ENCODE assay signal across 8 cellular contexts in genomic region chr6:31399589-31400466, GRCh38. TPM values are rescaled to one million over a fixed set of nuclear protein-coding genes. Genes with fewer than 3 reads are reported as not detected.
DNase-seq lines count a peak whose midpoint lies in the region; ATAC-seq and TF ChIP-seq lines count a peak whose summit lies in the region.

No MANE protein-coding gene starts in this region.

- DNase-seq in AG08395 (ENCODE audit: low spot score) (peak; percentile 75), NCI-H1048 (lab: John Stamatoyannopoulos, UW) (peak; percentile 31), coronary artery (ENCODE audit: low spot score) (peak; percentile 96), kidney tubule cell (ENCODE audit: low spot score) (peak; percentile 92), WERI-Rb-1 (no peak)
- DNase-seq in activated CD4-positive, alpha-beta T cell treated with anti-CD3 and anti-CD28 coated beads, Interleukin-2, amount 10 ng/mL, durations not matched to agents 24 days and 14 days: peak; percentile 90
- peak; percentile 21 to 68 for DNase-seq in stimulated activated CD4-positive, alpha-beta T cell treated with anti-CD3 and anti-CD28 coated beads, Interleukin-12 subunit alpha, Interleukin-12 subunit beta, amount 100 ng/mL, for 24 hours (ENCODE audit: low read depth in 2 of 2)

- peaks cover 47% of the 10 kb centered on the region for H3K4me1 Mint-ChIP-seq in activated CD4-positive, alpha-beta T cell treated with anti-CD3 and anti-CD28 coated beads, Interleukin-2, amount 10 ng/mL, durations not matched to agents 24 days and 14 days

- peaks cover 2% of the 10 kb centered on the region for H3K27me3 Mint-ChIP-seq in activated CD4-positive, alpha-beta T cell treated with anti-CD3 and anti-CD28 coated beads, Interleukin-2, amount 10 ng/mL, durations not matched to agents 24 days and 14 days

- no peaks in the 10 kb centered on the region for H3K36me3 ChIP-seq in WERI-Rb-1

- H3K27me3 ChIP-seq in WERI-Rb-1 (ENCODE audit: insufficient read depth, low read depth, severe bottlenecking): no peaks in the 10 kb centered on the region

- ATAC-seq in GM18909 (IDR thresholded peaks at IDR 0.05; ENCODE audit: poor library complexity, unreplicated experiment): peak; percentile 33

- peak; percentile 74 for TF ChIP-seq CTCF in coronary artery (IDR thresholded peaks at IDR 0.05)
- no peak for TF ChIP-seq CTCF in WERI-Rb-1 (IDR thresholded peaks at IDR 0.05; ENCODE audit: low read depth, low read length)

- peak overlapping the region; percentile 94 for H3K4me3 ChIP-seq in coronary artery
- H3K4me3 ChIP-seq in WERI-Rb-1 (ENCODE audit: low read depth, low read length): no peak overlapping the region

- intact Hi-C loops in activated CD4-positive, alpha-beta T cell treated with anti-CD3 and anti-CD28 coated beads, Interleukin-2, amount 10 ng/mL, durations not matched to agents 24 days and 14 days (cut with micrococcal nuclease): loop anchor here (1.0 to 5.0 kb wide), 2 partner anchors 41 to 97 kb away; partner anchors contain the start of gene MICB

- H3K9me3 Mint-ChIP-seq in activated CD4-positive, alpha-beta T cell treated with anti-CD3 and anti-CD28 coated beads, Interleukin-2, amount 10 ng/mL, durations not matched to agents 24 days and 14 days: no peaks in the 10 kb centered on the region

- H3K27ac Mint-ChIP-seq in activated CD4-positive, alpha-beta T cell treated with anti-CD3 and anti-CD28 coated beads, Interleukin-2, amount 10 ng/mL, durations not matched to agents 24 days and 14 days: peak overlapping the region; percentile 91

- H3K36me3 Mint-ChIP-seq in activated CD4-positive, alpha-beta T cell treated with anti-CD3 and anti-CD28 coated beads, Interleukin-2, amount 10 ng/mL, durations not matched to agents 24 days and 14 days (ENCODE audit: low read depth): no peaks in the 10 kb centered on the region

- peak overlapping the region; percentile 86 for H3K4me3 Mint-ChIP-seq in activated CD4-positive, alpha-beta T cell treated with anti-CD3 and anti-CD28 coated beads, Interleukin-2, amount 10 ng/mL, durations not matched to agents 24 days and 14 days

- H3K9me3 ChIP-seq in WERI-Rb-1 (ENCODE audit: severe bottlenecking): peaks cover 28% of the 10 kb centered on the region

- H3K27ac ChIP-seq in coronary artery (peak overlapping the region; percentile 99), WERI-Rb-1 (no peak overlapping the region)

RNA-seq across cellular contexts. Expression of gene MICA, which starts 3.6 kb away (rescaled TPM):
- 6.5 and 7.3 TPM in 2 replicates for total RNA-seq in activated CD4-positive, alpha-beta T cell treated with anti-CD3 and anti-CD28 coated beads, Interleukin-2, amount 10 ng/mL, durations not matched to agents 24 days and 14 days

RNA-seq across cellular contexts. Expression of gene HLA-B, which starts 42.8 kb away (rescaled TPM):
- total RNA-seq in activated CD4-positive, alpha-beta T cell treated with anti-CD3 and anti-CD28 coated beads, Interleukin-2, amount 10 ng/mL, durations not matched to agents 24 days and 14 days: 3,406 and 3,483 TPM in 2 replicates
